8 cellular contexts compared by ENCODE assay signal in the genomic region with DNA sequence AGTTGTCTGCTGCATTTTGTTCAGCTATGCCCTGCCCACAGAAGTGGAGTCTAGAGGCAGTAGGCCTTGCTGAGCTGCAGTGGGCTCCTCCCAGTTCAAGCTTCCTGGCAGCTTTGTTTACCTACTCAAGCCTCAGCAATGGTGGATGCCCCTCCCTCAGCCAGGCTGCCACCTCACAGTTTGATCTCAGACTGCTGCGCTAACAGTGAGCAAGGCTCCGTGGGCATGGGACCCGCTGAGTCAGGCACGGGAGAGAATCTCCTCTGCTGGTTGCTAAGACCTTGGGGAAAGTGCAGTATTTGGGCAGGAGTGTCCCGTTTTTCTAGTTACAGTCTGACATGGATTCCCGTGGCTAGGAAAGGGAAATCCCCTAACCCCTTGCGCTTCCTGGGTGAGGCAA. TPM values are rescaled to one million over a fixed set of nuclear protein-coding genes. Genes with fewer than 3 reads are reported as not detected.
DNase-seq lines count a peak whose midpoint lies in the region; ATAC-seq, FAIRE-seq and TF ChIP-seq lines count a peak whose summit lies in the region.
"Not testable (repeated sequence)": the region's sequence is repeated elsewhere in the genome, so short reads cannot be mapped to it uniquely, and the experiment has no call there.

No MANE protein-coding gene starts in this region.

- peaks cover 23% of the 10 kb centered on the region for H3K36me3 ChIP-seq in endodermal cell (ENCODE audit: control insufficient read depth, insufficient read depth, low read length)
- peaks cover 7 to 30% of the 10 kb centered on the region in 2 experiments; a peak in 4 of 5 replicates for H3K36me3 ChIP-seq in HepG2 (replicated peaks in 1 of 2; ENCODE audit: control insufficient read depth in 1 of 2, insufficient read depth in 2 of 2, low read length in 2 of 2)

- BruUV-seq in HepG2 (replicated peaks; lab: Mats Ljungman, UMichigan) = not testable (repeated sequence)

- FAIRE-seq in HepG2 (lab: Jason Lieb, UNC) = not testable (repeated sequence)

- TF ChIP-seq EP300 in HepG2 (IDR thresholded peaks at IDR 0.05; ENCODE audit: low read depth in 2 of 2, low read length in 2 of 2); HepG2 (CRISPR knock-in tag; IDR thresholded peaks at IDR 0.05; ENCODE audit: borderline replicate concordance): not testable (repeated sequence)

- in situ Hi-C loops in Caki2 (cut with HindIII; ENCODE audit: low pct_unique_long_range_greater_than_20kb, low sequenced_read_pairs); HepG2 (cut with HindIII; ENCODE audit: extremely low pct_ligation_motif_present, low pct_unique_long_range_greater_than_20kb): not testable (repeated sequence)

- TF ChIP-seq POLR2A in HepG2 (IDR thresholded peaks at IDR 0.05; ENCODE audit: insufficient read depth in 1 of 2, low read depth in 2 of 2, low read length in 2 of 2) = not testable (repeated sequence)

- DNase-seq in Caki2 (ENCODE audit: low read depth) = peak; percentile 48
- DNase-seq in activated CD4-positive, alpha-beta T cell treated with anti-CD3 and anti-CD28 coated beads for 48 hours = peak; percentile 6
- not testable (repeated sequence) for DNase-seq in activated CD8-positive, alpha-beta T cell treated with anti-CD3 and anti-CD28 coated beads, Interleukin-2, amount 10 ng/mL, durations not matched to agents 7 days and 5 days; endodermal cell; HepG2 (ENCODE audit: low spot score); stimulated activated effector memory CD8-positive, alpha-beta T cell treated with anti-CD3 and anti-CD28 coated beads, Interleukin-12 subunit alpha, Interleukin-12 subunit beta, amount 100 ng/mL, for 72 hours (ENCODE audit: low spot score in 2 of 2)
- peak; percentile 30 for DNase-seq in activated naive CD4-positive, alpha-beta T cell treated with anti-CD3 and anti-CD28 coated beads for 36 hours

- peaks cover 12% of the 10 kb centered on the region for H3K9me3 Mint-ChIP-seq in T-helper 1 cell treated with Interleukin-12 subunit alpha and Interleukin-12 subunit beta and Interleukin-4 antibody, amounts not matched to agents 30 μg/mL and 1 μg/mL, for 36 hours
- H3K9me3 Mint-ChIP-seq in activated CD8-positive, alpha-beta T cell treated with anti-CD3 and anti-CD28 coated beads, Interleukin-2, amount 10 ng/mL, durations not matched to agents 7 days and 5 days (ENCODE audit: insufficient read depth); activated naive CD4-positive, alpha-beta T cell treated with anti-CD3 and anti-CD28 coated beads for 36 hours; endodermal cell; stimulated activated effector memory CD8-positive, alpha-beta T cell treated with anti-CD3 and anti-CD28 coated beads, Interleukin-12 subunit alpha, Interleukin-12 subunit beta, amount 100 ng/mL, for 72 hours: not testable (repeated sequence)

- not testable (repeated sequence) for H3K9me3 ChIP-seq in endodermal cell (ENCODE audit: control insufficient read depth, low read length); HepG2 (ENCODE audit: low read length)

- TF ChIP-seq RAD21 in HepG2 (CRISPR knock-in tag; IDR thresholded peaks at IDR 0.05) = not testable (repeated sequence)

- H3K27ac Mint-ChIP-seq in T-helper 1 cell treated with Interleukin-12 subunit alpha and Interleukin-12 subunit beta and Interleukin-4 antibody, amounts not matched to agents 30 μg/mL and 1 μg/mL, for 36 hours = peak overlapping the region; percentile 57
- H3K27ac Mint-ChIP-seq in activated CD8-positive, alpha-beta T cell treated with anti-CD3 and anti-CD28 coated beads, Interleukin-2, amount 10 ng/mL, durations not matched to agents 7 days and 5 days = peak overlapping the region; percentile 23
- not testable (repeated sequence) for H3K27ac Mint-ChIP-seq in activated naive CD4-positive, alpha-beta T cell treated with anti-CD3 and anti-CD28 coated beads for 36 hours
- H3K27ac Mint-ChIP-seq in endodermal cell = peak overlapping the region; percentile 69
- H3K27ac Mint-ChIP-seq in stimulated activated effector memory CD8-positive, alpha-beta T cell treated with anti-CD3 and anti-CD28 coated beads, Interleukin-12 subunit alpha, Interleukin-12 subunit beta, amount 100 ng/mL, for 72 hours = peak overlapping the region; percentile 23

- not testable (repeated sequence) for TF ChIP-seq CTCF in endodermal cell (conservative IDR thresholded peaks at IDR 0.05); HepG2 (CRISPR knock-in tag; IDR thresholded peaks at IDR 0.05)

- CTCF ChIA-PET in activated CD8-positive, alpha-beta T cell treated with anti-CD3 and anti-CD28 coated beads, Interleukin-2, amount 10 ng/mL, durations not matched to agents 7 days and 5 days (lab: Charles Lee); activated naive CD4-positive, alpha-beta T cell treated with anti-CD3 and anti-CD28 coated beads for 36 hours (lab: Charles Lee); HepG2 (lab: Yijun Ruan, JAX; ENCODE audit: low intra/inter-chr PET ratio, low total read pairs): not testable (repeated sequence)

- peaks cover 30% of the 10 kb centered on the region for H3K36me3 Mint-ChIP-seq in T-helper 1 cell treated with Interleukin-12 subunit alpha and Interleukin-12 subunit beta and Interleukin-4 antibody, amounts not matched to agents 30 μg/mL and 1 μg/mL, for 36 hours (ENCODE audit: low read depth)
- H3K36me3 Mint-ChIP-seq in activated CD8-positive, alpha-beta T cell treated with anti-CD3 and anti-CD28 coated beads, Interleukin-2, amount 10 ng/mL, durations not matched to agents 7 days and 5 days (ENCODE audit: low read depth) = peaks cover 35% of the 10 kb centered on the region
- H3K36me3 Mint-ChIP-seq in activated naive CD4-positive, alpha-beta T cell treated with anti-CD3 and anti-CD28 coated beads for 36 hours (ENCODE audit: low read depth) = peaks cover 33% of the 10 kb centered on the region
- peaks cover 63% of the 10 kb centered on the region for H3K36me3 Mint-ChIP-seq in endodermal cell (ENCODE audit: low read depth)
- H3K36me3 Mint-ChIP-seq in stimulated activated effector memory CD8-positive, alpha-beta T cell treated with anti-CD3 and anti-CD28 coated beads, Interleukin-12 subunit alpha, Interleukin-12 subunit beta, amount 100 ng/mL, for 72 hours = peaks cover 34% of the 10 kb centered on the region

- not testable (repeated sequence) for H3K27me3 ChIP-seq in endodermal cell (ENCODE audit: control insufficient read depth, insufficient read depth, low read length, poor library complexity, severe bottlenecking); HepG2 (ENCODE audit: control insufficient read depth in 1 of 2, insufficient read depth in 2 of 2, low read length in 2 of 2)

- H3K4me1 Mint-ChIP-seq in T-helper 1 cell treated with Interleukin-12 subunit alpha and Interleukin-12 subunit beta and Interleukin-4 antibody, amounts not matched to agents 30 μg/mL and 1 μg/mL, for 36 hours (ENCODE audit: low read depth) = peaks cover 28% of the 10 kb centered on the region
- peaks cover 14% of the 10 kb centered on the region for H3K4me1 Mint-ChIP-seq in activated CD8-positive, alpha-beta T cell treated with anti-CD3 and anti-CD28 coated beads, Interleukin-2, amount 10 ng/mL, durations not matched to agents 7 days and 5 days (ENCODE audit: low read depth)
- H3K4me1 Mint-ChIP-seq in activated naive CD4-positive, alpha-beta T cell treated with anti-CD3 and anti-CD28 coated beads for 36 hours (ENCODE audit: low read depth); endodermal cell; stimulated activated effector memory CD8-positive, alpha-beta T cell treated with anti-CD3 and anti-CD28 coated beads, Interleukin-12 subunit alpha, Interleukin-12 subunit beta, amount 100 ng/mL, for 72 hours: not testable (repeated sequence)

- H3K4me3 ChIP-seq in endodermal cell (ENCODE audit: low read length); HepG2 (replicated peaks in 1 of 3; ENCODE audit: insufficient read depth in 1 of 3, low read depth in 2 of 3, low read length in 3 of 3): not testable (repeated sequence)

- H3K4me2 ChIP-seq in HepG2 (ENCODE audit: low read depth, low read length) = not testable (repeated sequence)

- POLR2A ChIA-PET in activated CD8-positive, alpha-beta T cell treated with anti-CD3 and anti-CD28 coated beads, Interleukin-2, amount 10 ng/mL, durations not matched to agents 7 days and 5 days (lab: Charles Lee) = not testable (repeated sequence)
- POLR2A ChIA-PET in HepG2 (lab: Yijun Ruan, JAX) = interaction anchor here (1.3 kb wide), 1 partner anchor 50 kb away, joined by 8 read pairs; the partner anchor contains the start of gene USP32

- not testable (repeated sequence) for H2AFZ ChIP-seq in HepG2 (ENCODE audit: low read length)

- H3K79me2 ChIP-seq in HepG2 (ENCODE audit: insufficient read depth, low read length) = not testable (repeated sequence)

- not testable (repeated sequence) for ATAC-seq in activated CD8-positive, alpha-beta T cell treated with anti-CD3 and anti-CD28 coated beads, Interleukin-2, amount 10 ng/mL, durations not matched to agents 7 days and 5 days; HepG2; stimulated activated effector memory CD8-positive, alpha-beta T cell treated with anti-CD3 and anti-CD28 coated beads, Interleukin-12 subunit alpha, Interleukin-12 subunit beta, amount 100 ng/mL, for 72 hours

- peak overlapping the region; percentile 35 for H3K4me3 Mint-ChIP-seq in T-helper 1 cell treated with Interleukin-12 subunit alpha and Interleukin-12 subunit beta and Interleukin-4 antibody, amounts not matched to agents 30 μg/mL and 1 μg/mL, for 36 hours
- not testable (repeated sequence) for H3K4me3 Mint-ChIP-seq in activated CD8-positive, alpha-beta T cell treated with anti-CD3 and anti-CD28 coated beads, Interleukin-2, amount 10 ng/mL, durations not matched to agents 7 days and 5 days; activated naive CD4-positive, alpha-beta T cell treated with anti-CD3 and anti-CD28 coated beads for 36 hours; endodermal cell; stimulated activated effector memory CD8-positive, alpha-beta T cell treated with anti-CD3 and anti-CD28 coated beads, Interleukin-12 subunit alpha, Interleukin-12 subunit beta, amount 100 ng/mL, for 72 hours

- intact Hi-C loops in activated naive CD4-positive, alpha-beta T cell treated with anti-CD3 and anti-CD28 coated beads for 36 hours (cut with micrococcal nuclease); HepG2 (cut with micrococcal nuclease; ENCODE audit: unreplicated experiment): not testable (repeated sequence)

- not testable (repeated sequence) for H3K27me3 Mint-ChIP-seq in T-helper 1 cell treated with Interleukin-12 subunit alpha and Interleukin-12 subunit beta and Interleukin-4 antibody, amounts not matched to agents 30 μg/mL and 1 μg/mL, for 36 hours (ENCODE audit: low read depth); activated CD8-positive, alpha-beta T cell treated with anti-CD3 and anti-CD28 coated beads, Interleukin-2, amount 10 ng/mL, durations not matched to agents 7 days and 5 days (ENCODE audit: low read depth); activated naive CD4-positive, alpha-beta T cell treated with anti-CD3 and anti-CD28 coated beads for 36 hours (ENCODE audit: low read depth); endodermal cell (ENCODE audit: insufficient read depth)

- not testable (repeated sequence) for H4K20me1 ChIP-seq in HepG2 (ENCODE audit: insufficient read depth, low read length)

- 88 to 92% methylated on average over 5 to 7 of the region's 7 CpGs for WGBS in endodermal cell (ENCODE audit: insufficient coverage in 1 of 2, insufficient read length in 1 of 2), 2 experiments
- 93% methylated on average over 4 of the region's 7 CpGs for WGBS in HepG2 (ENCODE audit: low lambda C conversion rate)

- H3K27ac ChIP-seq in endodermal cell (ENCODE audit: low read depth, low read length); HepG2 (ENCODE audit: extremely low read length, insufficient read depth, low read length): not testable (repeated sequence)

- not testable (repeated sequence) for H3K4me1 ChIP-seq in endodermal cell (ENCODE audit: control insufficient read depth, insufficient read depth, low read length); HepG2 (ENCODE audit: insufficient read depth, low read length)

- H3K9ac ChIP-seq in endodermal cell (ENCODE audit: extremely low read depth, low read length, poor library complexity, severe bottlenecking); HepG2 (ENCODE audit: insufficient read depth, low read depth, low read length): not testable (repeated sequence)

RNA-seq across cellular contexts. Expression of gene USP32, which starts 49.4 kb away (rescaled TPM):
- total RNA-seq in Caki2 (2014; rRNA removed; shearing (Covaris generic); ENCODE audit: low replicate concordance) = 17.2 and 21.7 TPM in 2 replicates
- 10 to 100 TPM; 36.7 to 44.0 TPM for total RNA-seq in activated CD8-positive, alpha-beta T cell treated with anti-CD3 and anti-CD28 coated beads, Interleukin-2, amount 10 ng/mL, durations not matched to agents 7 days and 5 days
- total RNA-seq in activated naive CD4-positive, alpha-beta T cell treated with anti-CD3 and anti-CD28 coated beads for 36 hours = 10 to 100 TPM; 27.6 to 28.9 TPM
- total RNA-seq in endodermal cell (10 to 100 TPM; 54.1 to 74.3 TPM), HepG2 (2016; rRNA removed; fragmentation: Illumina TruSeq; extraction: Trizol) (39.9 and 52.9 TPM in 2 replicates)
- 29.5 TPM for polyA plus RNA-seq in endodermal cell (2013, experiment 1 of 2)
- polyA plus RNA-seq in endodermal cell (2013, experiment 2 of 2) = 25.3 TPM
- 12.8 and 14.5 TPM in 2 replicates for total RNA-seq in HepG2 (2016; cell fraction: cytosol; rRNA removed; fragmentation: Illumina TruSeq; extraction: Trizol; ENCODE audit: low read depth)
- total RNA-seq in HepG2 (2016; cell fraction: insoluble cytoplasmic fraction; rRNA removed; fragmentation: Illumina TruSeq; extraction: Trizol) = 40.0 and 51.5 TPM in 2 replicates
- total RNA-seq in HepG2 (2016; cell fraction: membrane; rRNA removed; fragmentation: Illumina TruSeq; extraction: Trizol) = 25.1 and 28.6 TPM in 2 replicates
- total RNA-seq in HepG2 (2016; cell fraction: nucleus; rRNA removed; fragmentation: Illumina TruSeq; extraction: Trizol) = 40.8 and 45.7 TPM in 2 replicates
- 24.9 and 25.6 TPM in 2 replicates for polyA plus RNA-seq in HepG2 (2011; rRNA removed)
- polyA plus RNA-seq in HepG2 (2011; cell fraction: cytosol; rRNA removed) = 11.6 and 17.6 TPM in 2 replicates
- polyA plus RNA-seq in HepG2 (2011; cell fraction: nucleus; rRNA removed) = 13.1 and 18.9 TPM in 2 replicates
- 23.3 and 24.2 TPM in 2 replicates for polyA plus RNA-seq in HepG2 (2012)
- polyA plus RNA-seq in HepG2 (2016; cell fraction: cytosol; fragmentation: Illumina TruSeq; extraction: Trizol; ENCODE audit: low read depth) = 1.5 and 1.6 TPM in 2 replicates
- 33.3 and 35.1 TPM in 2 replicates for polyA plus RNA-seq in HepG2 (2016; cell fraction: insoluble cytoplasmic fraction; fragmentation: Illumina TruSeq; extraction: Trizol; ENCODE audit: low read depth)
- polyA plus RNA-seq in HepG2 (2016; cell fraction: membrane; fragmentation: Illumina TruSeq; extraction: Trizol; ENCODE audit: low read depth) = 7.6 and 9.5 TPM in 2 replicates
- polyA plus RNA-seq in HepG2 (2016; cell fraction: nucleus; fragmentation: Illumina TruSeq; extraction: Trizol; ENCODE audit: insufficient read depth, low read depth) = 26.1 and 32.2 TPM in 2 replicates
- polyA minus RNA-seq in HepG2 (2011; rRNA and poly(A)+ RNA removed; ENCODE audit: low replicate concordance) = 27.9 and 28.2 TPM in 2 replicates
- polyA minus RNA-seq in HepG2 (2011; cell fraction: cytosol; rRNA and poly(A)+ RNA removed) = 23.9 and 34.8 TPM in 2 replicates
- polyA minus RNA-seq in HepG2 (2011; cell fraction: nucleus; rRNA and poly(A)+ RNA removed) = 57.9 and 63.0 TPM in 2 replicates
